Comparison of ENCODE assay signal across 8 cellular contexts in the genomic region with DNA sequence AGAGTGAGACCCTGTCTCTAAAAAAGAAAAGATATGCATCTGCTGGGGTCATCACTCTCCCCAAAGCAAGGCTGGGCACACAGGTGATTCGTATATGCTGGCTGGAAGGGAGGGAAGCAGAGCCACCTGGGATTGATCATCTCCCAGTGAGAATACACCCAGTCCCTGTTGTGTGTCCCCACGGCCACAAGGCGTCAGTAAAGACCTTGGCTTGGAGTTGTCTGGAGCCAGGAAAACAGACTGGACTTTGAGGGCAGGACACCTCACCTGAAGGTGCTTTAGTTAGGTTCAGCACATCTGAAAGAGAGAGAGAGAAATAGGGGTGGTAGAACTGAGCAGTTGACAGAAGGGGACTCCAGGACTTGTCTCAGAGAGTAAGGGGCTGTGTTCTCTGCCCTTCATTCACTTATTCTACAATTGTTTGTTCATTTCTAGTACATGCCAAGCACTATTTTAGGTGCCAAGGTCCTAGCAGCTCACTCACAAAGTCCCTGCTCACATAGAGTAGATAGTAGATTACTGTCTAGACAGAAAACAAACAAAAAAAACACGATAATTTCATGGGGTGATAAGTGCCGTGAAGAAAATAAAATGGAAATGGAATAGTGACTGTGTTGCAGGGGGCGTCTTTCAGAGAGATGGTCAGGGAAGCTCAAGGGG. TPM values are rescaled to one million over a fixed set of nuclear protein-coding genes. Genes with fewer than 3 reads are reported as not detected.
DNase-seq lines count a peak whose midpoint lies in the region; ATAC-seq and TF ChIP-seq lines count a peak whose summit lies in the region.

No MANE protein-coding gene starts in this region.

- H4K20me1 ChIP-seq in GM23248 (ENCODE audit: insufficient read depth): no peaks in the 10 kb centered on the region

- H3K79me2 ChIP-seq in GM23248 (ENCODE audit: insufficient read depth): no peaks in the 10 kb centered on the region

- H3F3A ChIP-seq in GM23248 (ENCODE audit: insufficient read depth): no peaks in the 10 kb centered on the region

- H3K27me3 ChIP-seq in GM23248 (replicated peaks; ENCODE audit: insufficient read depth) (no peaks in the 10 kb centered on the region), stomach (no peaks in the 10 kb centered on the region)
- no peaks in the 10 kb centered on the region for H3K27me3 ChIP-seq in effector memory CD4-positive, alpha-beta T cell (replicated peaks; ENCODE audit: control insufficient read depth, insufficient read depth, low read length, poor library complexity, severe bottlenecking)

- H3K4me2 ChIP-seq in GM23248 (ENCODE audit: unreplicated experiment): no peak overlapping the region

- no peaks in the 10 kb centered on the region for H3K9me2 ChIP-seq in GM23248 (ENCODE audit: insufficient read depth)

- no peak for TF ChIP-seq POLR2A in stomach (IDR thresholded peaks at IDR 0.05)

- H3K27ac ChIP-seq in GM23248 (no peak overlapping the region), stomach (no peak overlapping the region)
- no peak overlapping the region for H3K27ac ChIP-seq in effector memory CD4-positive, alpha-beta T cell (ENCODE audit: insufficient read depth, low read length, poor library complexity, severe bottlenecking)

- H3K9ac ChIP-seq in GM23248: no peak overlapping the region

- H3K27ac Mint-ChIP-seq in stimulated activated effector memory CD8-positive, alpha-beta T cell treated with anti-CD3 and anti-CD28 coated beads, Interleukin-12 subunit alpha, Interleukin-12 subunit beta, amount 100 ng/mL, for 72 hours: no peak overlapping the region

- intact Hi-C loops in stomach (cut with DNase I; ENCODE audit: low total_unique reads): loop anchor here (5.0 to 10.0 kb wide), 3 partner anchors 74 to 234 kb away; no protein-coding TSS in a partner anchor

- no peak overlapping the region for H2AFZ ChIP-seq in GM23248

- 47% methylated on average over 6 of the region's 6 CpGs for WGBS in GM23248 (ENCODE audit: low coverage in 1 of 2, low lambda C conversion rate in 2 of 2, missing lambda C conversion rate in 2 of 2), 2 experiments
- 26 to 43% (median 31%) methylated on average over 6 of the region's 6 CpGs for WGBS in stomach, 5 donors

- H3K36me3 Mint-ChIP-seq in stimulated activated effector memory CD8-positive, alpha-beta T cell treated with anti-CD3 and anti-CD28 coated beads, Interleukin-12 subunit alpha, Interleukin-12 subunit beta, amount 100 ng/mL, for 72 hours: no peaks in the 10 kb centered on the region

- in situ Hi-C loops in GM23248 (cut with MboI): loop anchor here (5.0 to 10.0 kb wide), 2 partner anchors 104 to 234 kb away; no protein-coding TSS in a partner anchor

- H3K4me1 ChIP-seq in GM23248 (ENCODE audit: insufficient read depth): no peaks in the 10 kb centered on the region
- H3K4me1 ChIP-seq in stomach: peaks cover 0 to 20% (median 8%) of the 10 kb centered on the region in 4 donors
- H3K4me1 ChIP-seq in effector memory CD4-positive, alpha-beta T cell (ENCODE audit: control insufficient read depth, insufficient read depth, low read length, poor library complexity, severe bottlenecking): no peaks in the 10 kb centered on the region

- H3K4me3 ChIP-seq in GM23248: no peak overlapping the region
- no peak overlapping the region for H3K4me3 ChIP-seq in stomach
- H3K4me3 ChIP-seq in effector memory CD4-positive, alpha-beta T cell (ENCODE audit: insufficient read depth, low read depth, low read length, poor library complexity, severe bottlenecking): no peak overlapping the region

- no peaks in the 10 kb centered on the region for H3K36me3 ChIP-seq in GM23248 (ENCODE audit: low read depth)
- H3K36me3 ChIP-seq in stomach: no peaks in the 10 kb centered on the region
- H3K36me3 ChIP-seq in effector memory CD4-positive, alpha-beta T cell (ENCODE audit: control insufficient read depth, insufficient read depth, low read length): no peaks in the 10 kb centered on the region

- ATAC-seq in stimulated activated effector memory CD8-positive, alpha-beta T cell treated with anti-CD3 and anti-CD28 coated beads, Interleukin-12 subunit alpha, Interleukin-12 subunit beta, amount 100 ng/mL, for 72 hours: no peak

- DNase-seq in AML-193 (lab: John Stamatoyannopoulos, UW): peak; percentile 39
- peak; percentile 79 for DNase-seq in GM23248
- peak; percentile 65 for DNase-seq in NCI-H345 (lab: John Stamatoyannopoulos, UW)
- DNase-seq in amygdala (lab: John Stamatoyannopoulos, UW): peak in 39 of 56 donors; percentile 4 to 66 (median 26)
- DNase-seq in hypothalamus (lab: John Stamatoyannopoulos, UW): peak in 37 of 51 donors; percentile 3 to 73 (median 25)
- peak; percentile 81 for DNase-seq in stomach
- no peak for DNase-seq in effector memory CD4-positive, alpha-beta T cell
- no peak for DNase-seq in stimulated activated effector memory CD8-positive, alpha-beta T cell treated with anti-CD3 and anti-CD28 coated beads, Interleukin-12 subunit alpha, Interleukin-12 subunit beta, amount 100 ng/mL, for 72 hours (ENCODE audit: low spot score in 2 of 2)

- H3K4me3 Mint-ChIP-seq in stimulated activated effector memory CD8-positive, alpha-beta T cell treated with anti-CD3 and anti-CD28 coated beads, Interleukin-12 subunit alpha, Interleukin-12 subunit beta, amount 100 ng/mL, for 72 hours: no peak overlapping the region

- H3K9me3 Mint-ChIP-seq in stimulated activated effector memory CD8-positive, alpha-beta T cell treated with anti-CD3 and anti-CD28 coated beads, Interleukin-12 subunit alpha, Interleukin-12 subunit beta, amount 100 ng/mL, for 72 hours: no peaks in the 10 kb centered on the region

- TF ChIP-seq EP300 in stomach (IDR thresholded peaks at IDR 0.05): no peak

- H3K9me3 ChIP-seq in GM23248 (ENCODE audit: low read depth): no peaks in the 10 kb centered on the region
- H3K9me3 ChIP-seq in stomach: no peaks in the 10 kb centered on the region
- H3K9me3 ChIP-seq in effector memory CD4-positive, alpha-beta T cell (ENCODE audit: control insufficient read depth, low read length): no peaks in the 10 kb centered on the region

- H3K4me1 Mint-ChIP-seq in stimulated activated effector memory CD8-positive, alpha-beta T cell treated with anti-CD3 and anti-CD28 coated beads, Interleukin-12 subunit alpha, Interleukin-12 subunit beta, amount 100 ng/mL, for 72 hours: no peaks in the 10 kb centered on the region

- TF ChIP-seq CTCF in stomach (IDR thresholded peaks at IDR 0.05): peak in 5 of 7 experiments; percentile 72 to 96 (median 82)

RNA-seq across cellular contexts. Expression of gene CITED4, which starts 13.5 kb away (rescaled TPM):
- total RNA-seq in GM23248 (2014; rRNA removed; shearing (Covaris generic)): not detected in 2 replicates
- polyA plus RNA-seq in GM23248 (2016; fragmentation: Nextera tagmentation; extraction: Ambion mirVana) (0.19 TPM in 1 of 2 replicates, not detected in the other), stomach (10 to 100 TPM in 2 of 3 donors, 1 to 10 TPM in 1; 8.6 to 22.5 (median 13.5) TPM)
- total RNA-seq in stomach: 100 to 1,000 TPM in 1 of 5 donors, 10 to 100 TPM in 3, 1 to 10 TPM in 1; 2.6 to 152 (median 38.4) TPM

Comparison
In these comparisons a context has a peak if more than half of its experiments do, and no peak if none do; other contexts are left out.
1. DNase-seq: peak in AML-193 (2 of 2), GM23248 (single experiment), NCI-H345 (single experiment), amygdala (39 of 56), hypothalamus (37 of 51) and stomach (single experiment); none in effector memory CD4-positive, alpha-beta T cell (0 of 3) and stimulated activated effector memory CD8-positive, alpha-beta T cell treated with anti-CD3 and anti-CD28 coated beads, Interleukin-12 subunit alpha, Interleukin-12 subunit beta, amount 100 ng/mL, for 72 hours (0 of 2).